10 cellular contexts compared by ENCODE assay signal in the genomic region with DNA sequence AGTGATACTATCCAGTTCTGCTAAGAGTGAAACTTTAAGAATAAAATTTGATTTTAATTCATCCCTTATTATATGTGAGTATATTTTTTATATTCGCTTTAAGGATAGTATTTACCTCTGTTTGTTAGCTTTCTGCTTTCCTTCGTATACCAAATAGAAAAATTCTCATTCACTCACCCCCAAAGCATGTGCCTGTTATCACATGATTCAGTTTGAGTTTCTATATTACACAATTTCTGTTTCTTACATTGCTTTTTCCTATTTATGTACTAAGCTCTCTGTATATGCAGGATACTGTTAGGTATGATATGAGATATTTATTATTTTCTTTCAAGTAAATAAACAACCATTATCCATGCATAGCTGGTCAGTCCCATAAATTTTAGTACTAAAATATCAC.
DNase-seq lines count a peak whose midpoint lies in the region; ATAC-seq, FAIRE-seq and TF ChIP-seq lines count a peak whose summit lies in the region.
"Had no signal": no experiment of that assay in that cellular context is flagged by ENCODE, and none has a peak within 500 bp of the region (broad histone marks: within the 10 kb centered on the region; RNA-seq: fewer than 3 reads in every experiment).

No MANE protein-coding gene starts in this region.

- H3K27ac ChIP-seq in HUES6 (ENCODE audit: low read depth, low read length) (peak overlapping the region; percentile 11; the same call in 1 of the 2 replicates), foreskin keratinocyte (peak overlapping the region; percentile 41), small intestine (ENCODE audit: low read depth in 1 of 2, low read length in 1 of 2) (no peak overlapping the region)

- H3K9me3 ChIP-seq in HUES6 (ENCODE audit: control insufficient read depth, insufficient read depth, low read depth, low read length) (no peaks in the 10 kb centered on the region), small intestine (ENCODE audit: control insufficient read depth, low read depth) (no peaks in the 10 kb centered on the region)

- H3K4me1 ChIP-seq in HUES6 (ENCODE audit: control insufficient read depth, insufficient read depth, low read length) (peaks cover 14% of the 10 kb centered on the region), foreskin keratinocyte (peaks cover 17% of the 10 kb centered on the region), small intestine (ENCODE audit: control insufficient read depth in 2 of 2, insufficient read depth in 1 of 2, low read depth in 1 of 2, low read length in 1 of 2) (peaks cover 0 to 4% of the 10 kb centered on the region in 2 donors)

- FAIRE-seq in small intestine (lab: Jason Lieb, UNC), result peak; percentile 51
- FAIRE-seq: GM12892 had no signal

- TF ChIP-seq CTCF in WTC11 (IDR thresholded peaks at IDR 0.05) (no peak), foreskin keratinocyte (conservative IDR thresholded peaks at IDR 0.05) (no peak)

- no peaks in the 10 kb centered on the region for H3K27me3 Mint-ChIP-seq in WTC11 (ENCODE audit: low read depth)

- H3K27ac Mint-ChIP-seq in WTC11, result peak overlapping the region; percentile 91; the same call in 1 of the 2 replicates
- H3K27ac Mint-ChIP-seq: activated naive CD4-positive, alpha-beta T cell treated with anti-CD3 and anti-CD28 coated beads, Interleukin-2, amount 50 U/mL, for 72 hours had no signal

- H3K9me3 Mint-ChIP-seq in WTC11, result peaks cover 5% of the 10 kb centered on the region
- H3K9me3 Mint-ChIP-seq: activated naive CD4-positive, alpha-beta T cell treated with anti-CD3 and anti-CD28 coated beads, Interleukin-2, amount 50 U/mL, for 72 hours had no signal

- no peak overlapping the region for H3K4me3 Mint-ChIP-seq in WTC11

- no peaks in the 10 kb centered on the region for H3K36me3 ChIP-seq in HUES6 (ENCODE audit: control insufficient read depth, insufficient read depth, low read length)
- no peaks in the 10 kb centered on the region for H3K36me3 ChIP-seq in small intestine (ENCODE audit: control insufficient read depth in 2 of 2, insufficient read depth in 2 of 2, low read length in 2 of 2)

- H3K4me3 ChIP-seq in HUES6 (ENCODE audit: low read depth, low read length), result no peak overlapping the region
- H3K4me3 ChIP-seq in small intestine (ENCODE audit: low read depth in 1 of 2, low read length in 2 of 2), result no peak overlapping the region

- DNase-seq in WTC11 (ENCODE audit: low spot score), result no peak
- DNase-seq in foreskin keratinocyte, result peak in 1 of 2 donors; percentile 20
- DNase-seq in small intestine, result no peak
- no peak for DNase-seq in SIG-M5 treated with dmso at 0.1 percent for 504 hours (lab: John Stamatoyannopoulos, UW; ENCODE audit: unreplicated experiment)
- no peak for DNase-seq in NK-92 treated with Interleukin-12 subunit alpha and Interleukin-12 subunit beta, amount 100 ng/mL, for 24 hours (lab: John Stamatoyannopoulos, UW)
- DNase-seq in COR-L47 (lab: John Stamatoyannopoulos, UW), result no peak

- H3K9ac ChIP-seq in HUES6 (ENCODE audit: low read length), result no peak overlapping the region

- 67 to 73% (median 72%) methylated on average over 2 of the region's 2 CpGs for WGBS in small intestine, 3 donors

- POLR2A ChIA-PET in WTC11 (lab: Charles Lee), result interaction anchor here (0.6 kb wide), 1 partner anchor 111 kb away, joined by 3 read pairs; no protein-coding TSS in a partner anchor

- no peak for ATAC-seq in WTC11
- no peak for ATAC-seq in foreskin keratinocyte
- no peak for ATAC-seq in GM21360 (IDR thresholded peaks at IDR 0.05; ENCODE audit: unreplicated experiment)
- ATAC-seq: activated naive CD4-positive, alpha-beta T cell treated with anti-CD3 and anti-CD28 coated beads, Interleukin-2, amount 50 U/mL, for 72 hours had no signal

- H3K4me1 Mint-ChIP-seq in WTC11, result peaks cover 11% of the 10 kb centered on the region

- H3K27me3 ChIP-seq in HUES6 (ENCODE audit: control insufficient read depth, insufficient read depth, low read length) (no peaks in the 10 kb centered on the region), foreskin keratinocyte (no peaks in the 10 kb centered on the region), small intestine (ENCODE audit: control insufficient read depth in 2 of 2, insufficient read depth in 2 of 2, low read length in 2 of 2) (no peaks in the 10 kb centered on the region)

- peaks cover 15% of the 10 kb centered on the region for H3K36me3 Mint-ChIP-seq in WTC11

- CTCF ChIA-PET in WTC11 (lab: Charles Lee), result interaction anchor here (0.9 to 1.5 kb wide), 3 partner anchors 115 to 264 kb away, joined by 3 to 13 read pairs (median 3); no protein-coding TSS in a partner anchor

TF ChIP-seq in WTC11, 78 proteins besides CTCF, POLR2A, EP300 and RAD21:
- TF ChIP-seq TEAD1 (CRISPR knock-in tag; IDR thresholded peaks at IDR 0.05) (no peak), ARID4B (CRISPR knock-in tag; IDR thresholded peaks at IDR 0.05; ENCODE audit: borderline replicate concordance) (no peak), SP1 (CRISPR knock-in tag; conservative IDR thresholded peaks at IDR 0.05) (no peak), ERG (CRISPR knock-in tag; IDR thresholded peaks at IDR 0.05) (no peak), NR3C1 (CRISPR knock-in tag; conservative IDR thresholded peaks at IDR 0.05; ENCODE audit: low read depth) (no peak), AR (CRISPR knock-in tag; IDR thresholded peaks at IDR 0.05) (no peak), SOX15 (CRISPR knock-in tag; IDR thresholded peaks at IDR 0.05) (no peak), TP53 (CRISPR knock-in tag; IDR thresholded peaks at IDR 0.05) (no peak), ZNF396 (CRISPR knock-in tag; IDR thresholded peaks at IDR 0.05; ENCODE audit: borderline replicate concordance) (no peak)

Comparison
In these comparisons a context has a peak if more than half of its experiments do, and no peak if none do; other contexts are left out.
1. H3K27ac ChIP-seq: peak in HUES6 (single experiment) and foreskin keratinocyte (single experiment); none in small intestine (0 of 2).